40 cellular contexts compared by ENCODE assay signal in genomic region chr15:26048669-26049068, GRCh38.
"Had no signal": no experiment of that assay in that cellular context is flagged by ENCODE, and none has a peak within 500 bp of the region (broad histone marks: within the 10 kb centered on the region; RNA-seq: fewer than 3 reads in every experiment).

No MANE protein-coding gene starts in this region.

- H3K36me3 Mint-ChIP-seq: activated naive CD4-positive, alpha-beta T cell treated with anti-CD3 and anti-CD28 coated beads, Interleukin-2, amount 10 ng/mL, durations not matched to agents 7 days and 5 days; activated naive CD4-positive, alpha-beta T cell treated with anti-CD3 and anti-CD28 coated beads, Interleukin-2, amount 50 U/mL, for 24 hours; activated naive CD4-positive, alpha-beta T cell treated with anti-CD3 and anti-CD28 coated beads, Interleukin-2, amount 50 U/mL, for 72 hours; activated naive CD8-positive, alpha-beta T cell; activated naive CD8-positive, alpha-beta T cell treated with anti-CD3 and anti-CD28 coated beads for 36 hours; activated naive CD8-positive, alpha-beta T cell treated with anti-CD3 and anti-CD28 coated beads, Interleukin-2, amount 10 ng/mL, durations not matched to agents 7 days and 5 days; brain had no signal

- H3K27ac ChIP-seq: adrenal gland, ascending aorta, body of pancreas, brain microvascular endothelial cell, breast epithelium, cardiac muscle cell had no signal

- H3K4me3 ChIP-seq: adrenal gland, ascending aorta, body of pancreas, breast epithelium, cardiac muscle cell had no signal

- H3K4me1 Mint-ChIP-seq: activated naive CD4-positive, alpha-beta T cell treated with anti-CD3 and anti-CD28 coated beads, Interleukin-2, amount 10 ng/mL, durations not matched to agents 7 days and 5 days; activated naive CD4-positive, alpha-beta T cell treated with anti-CD3 and anti-CD28 coated beads, Interleukin-2, amount 50 U/mL, for 24 hours; activated naive CD8-positive, alpha-beta T cell treated with anti-CD3 and anti-CD28 coated beads for 36 hours; activated naive CD8-positive, alpha-beta T cell treated with anti-CD3 and anti-CD28 coated beads, Interleukin-2, amount 10 ng/mL, durations not matched to agents 7 days and 5 days; activated naive CD8-positive, alpha-beta T cell treated with anti-CD3 and anti-CD28 coated beads, Interleukin-2, amount 50 U/mL, for 24 hours; activated T-helper 17 cell treated with anti-CD3 and anti-CD28 coated beads, Interleukin-2, amount 50 U/mL, for 72 hours; central memory CD8-positive, alpha-beta T cell had no signal

- H3K36me3 ChIP-seq: adrenal gland, ascending aorta, brain microvascular endothelial cell, breast epithelium, cardiac muscle cell had no signal

- H3K4me3 Mint-ChIP-seq: activated naive CD4-positive, alpha-beta T cell treated with anti-CD3 and anti-CD28 coated beads for 36 hours; activated naive CD4-positive, alpha-beta T cell treated with anti-CD3 and anti-CD28 coated beads, Interleukin-2, amount 10 ng/mL, durations not matched to agents 7 days and 5 days; activated naive CD4-positive, alpha-beta T cell treated with anti-CD3 and anti-CD28 coated beads, Interleukin-2, amount 50 U/mL, for 24 hours; activated naive CD8-positive, alpha-beta T cell; activated naive CD8-positive, alpha-beta T cell treated with anti-CD3 and anti-CD28 coated beads for 36 hours; activated naive CD8-positive, alpha-beta T cell treated with anti-CD3 and anti-CD28 coated beads, Interleukin-2, amount 10 ng/mL, durations not matched to agents 7 days and 5 days; activated naive CD8-positive, alpha-beta T cell treated with anti-CD3 and anti-CD28 coated beads, Interleukin-2, amount 50 U/mL, for 24 hours; activated T-cell treated with anti-CD3 and anti-CD28 coated beads, Interleukin-2, amount 50 U/mL, for 24 hours; activated T-cell treated with anti-CD3 and anti-CD28 coated beads, Interleukin-2, amount 50 U/mL, for 4 hours; activated T-cell treated with anti-CD3 and anti-CD28 coated beads, Interleukin-2, amount 50 U/mL, for 72 hours; activated T-helper 1 cell treated with anti-CD3 and anti-CD28 coated beads, Interleukin-12 subunit alpha, Interleukin-12 subunit beta, Interleukin-2, Interleukin-4 antibody, amounts not matched to agents 30 ng/mL and 10 ng/mL and 1 ng/mL, durations not matched to agents 14 hours and 24 hours and 36 hours; activated T-helper 17 cell treated with anti-CD3 and anti-CD28 coated beads, Interleukin-2, amount 50 U/mL, for 72 hours; brain; central memory CD8-positive, alpha-beta T cell had no signal

- H3K9me3 Mint-ChIP-seq: activated naive CD4-positive, alpha-beta T cell treated with anti-CD3 and anti-CD28 coated beads for 36 hours; activated naive CD4-positive, alpha-beta T cell treated with anti-CD3 and anti-CD28 coated beads, Interleukin-2, amount 10 ng/mL, durations not matched to agents 7 days and 5 days; activated naive CD4-positive, alpha-beta T cell treated with anti-CD3 and anti-CD28 coated beads, Interleukin-2, amount 50 U/mL, for 24 hours; activated naive CD4-positive, alpha-beta T cell treated with anti-CD3 and anti-CD28 coated beads, Interleukin-2, amount 50 U/mL, for 72 hours; activated naive CD8-positive, alpha-beta T cell treated with anti-CD3 and anti-CD28 coated beads for 36 hours; activated naive CD8-positive, alpha-beta T cell treated with anti-CD3 and anti-CD28 coated beads, Interleukin-2, amount 10 ng/mL, durations not matched to agents 7 days and 5 days; activated naive CD8-positive, alpha-beta T cell treated with anti-CD3 and anti-CD28 coated beads, Interleukin-2, amount 50 U/mL, for 24 hours; activated T-cell treated with anti-CD3 and anti-CD28 coated beads, Interleukin-2, amount 50 U/mL, for 24 hours; activated T-cell treated with anti-CD3 and anti-CD28 coated beads, Interleukin-2, amount 50 U/mL, for 4 hours; activated T-cell treated with anti-CD3 and anti-CD28 coated beads, Interleukin-2, amount 50 U/mL, for 72 hours; activated T-helper 1 cell treated with anti-CD3 and anti-CD28 coated beads, Interleukin-12 subunit alpha, Interleukin-12 subunit beta, Interleukin-2, Interleukin-4 antibody, amounts not matched to agents 30 ng/mL and 10 ng/mL and 1 ng/mL, durations not matched to agents 14 hours and 24 hours and 36 hours; activated T-helper 17 cell treated with anti-CD3 and anti-CD28 coated beads, Interleukin-2, amount 50 U/mL, for 72 hours; activated T-helper 2 cell treated with anti-CD3 and anti-CD28 coated beads, Interferon-gamma antibody, Interleukin-2, Interleukin-4, amounts not matched to agents 10 μg/mL and 5 μg/mL and 100 μg/mL, durations not matched to agents 14 hours and 24 hours and 36 hours had no signal

- FAIRE-seq: astrocyte, bronchial epithelial cell had no signal

- H3K27me3 ChIP-seq: adrenal gland, ascending aorta, brain microvascular endothelial cell, breast epithelium, cardiac muscle cell had no signal

- H3K4me1 ChIP-seq: body of pancreas, breast epithelium had no signal

- DNase-seq: activated effector memory CD4-positive, alpha-beta T cell treated with anti-CD3 and anti-CD28 coated beads, Interleukin-2, amount 50 U/mL, for 16 hours; activated effector memory CD4-positive, alpha-beta T cell treated with Interleukin-2 at 50 U/mL for 16 hours; activated gamma-delta T cell; activated gamma-delta T cell treated with Interleukin-2 at 50 U/mL for 16 hours; activated naive CD4-positive, alpha-beta T cell; activated naive CD4-positive, alpha-beta T cell treated with anti-CD3 and anti-CD28 coated beads for 36 hours; activated naive CD4-positive, alpha-beta T cell treated with anti-CD3 and anti-CD28 coated beads, Interleukin-2, amount 10 ng/mL, durations not matched to agents 7 days and 5 days; activated naive CD4-positive, alpha-beta T cell treated with anti-CD3 and anti-CD28 coated beads, Interleukin-2, amount 50 U/mL, for 16 hours; activated naive CD4-positive, alpha-beta T cell treated with Interleukin-2 at 50 U/mL for 16 hours; activated naive CD8-positive, alpha-beta T cell treated with anti-CD3 and anti-CD28 coated beads for 36 hours; activated naive CD8-positive, alpha-beta T cell treated with anti-CD3 and anti-CD28 coated beads, Interleukin-2, amount 10 ng/mL, durations not matched to agents 7 days and 5 days; activated naive CD8-positive, alpha-beta T cell treated with anti-CD3 and anti-CD28 coated beads, Interleukin-2, amount 50 U/mL, for 24 hours; activated T-cell treated with anti-CD3 and anti-CD28 coated beads, Interleukin-2, amount 50 U/mL, for 1 hour; activated T-cell treated with anti-CD3 and anti-CD28 coated beads, Interleukin-2, amount 50 U/mL, for 24 hours; activated T-cell treated with anti-CD3 and anti-CD28 coated beads, Interleukin-2, amount 50 U/mL, for 4 hours; activated T-cell treated with anti-CD3 and anti-CD28 coated beads, Interleukin-2, amount 50 U/mL, for 48 hours; activated T-cell treated with anti-CD3 and anti-CD28 coated beads, Interleukin-2, amount 50 U/mL, for 72 hours; adrenal gland; amniotic stem cell; amygdala; anterior cingulate cortex; aorta; body of pancreas; brain microvascular endothelial cell; caudate nucleus; central memory CD4-positive, alpha-beta T cell; cerebellar nuclear complex had no signal

- H3K27ac Mint-ChIP-seq: activated naive CD4-positive, alpha-beta T cell treated with anti-CD3 and anti-CD28 coated beads for 36 hours; activated naive CD4-positive, alpha-beta T cell treated with anti-CD3 and anti-CD28 coated beads, Interleukin-2, amount 10 ng/mL, durations not matched to agents 7 days and 5 days; activated naive CD4-positive, alpha-beta T cell treated with anti-CD3 and anti-CD28 coated beads, Interleukin-2, amount 50 U/mL, for 24 hours; activated naive CD4-positive, alpha-beta T cell treated with anti-CD3 and anti-CD28 coated beads, Interleukin-2, amount 50 U/mL, for 72 hours; activated naive CD8-positive, alpha-beta T cell; activated naive CD8-positive, alpha-beta T cell treated with anti-CD3 and anti-CD28 coated beads for 36 hours; activated naive CD8-positive, alpha-beta T cell treated with anti-CD3 and anti-CD28 coated beads, Interleukin-2, amount 10 ng/mL, durations not matched to agents 7 days and 5 days; activated naive CD8-positive, alpha-beta T cell treated with anti-CD3 and anti-CD28 coated beads, Interleukin-2, amount 50 U/mL, for 24 hours; activated T-cell treated with anti-CD3 and anti-CD28 coated beads, Interleukin-2, amount 50 U/mL, for 24 hours; activated T-cell treated with anti-CD3 and anti-CD28 coated beads, Interleukin-2, amount 50 U/mL, for 72 hours; activated T-helper 1 cell treated with anti-CD3 and anti-CD28 coated beads, Interleukin-12 subunit alpha, Interleukin-12 subunit beta, Interleukin-2, Interleukin-4 antibody, amounts not matched to agents 30 ng/mL and 10 ng/mL and 1 ng/mL, durations not matched to agents 14 hours and 24 hours and 36 hours; activated T-helper 17 cell treated with anti-CD3 and anti-CD28 coated beads, Interleukin-2, amount 50 U/mL, for 72 hours; activated T-helper 2 cell treated with anti-CD3 and anti-CD28 coated beads, Interferon-gamma antibody, Interleukin-2, Interleukin-4, amounts not matched to agents 10 μg/mL and 5 μg/mL and 100 μg/mL, durations not matched to agents 14 hours and 24 hours and 36 hours had no signal

- H3K9me3 ChIP-seq: adrenal gland, ascending aorta, body of pancreas, breast epithelium had no signal
